ENCODE assay signal across 2 cellular contexts in genomic region chr1:114632427-114632826, GRCh38.
TF ChIP-seq lines count a peak whose summit lies in the region.

No MANE protein-coding gene starts in this region.

TF ChIP-seq in HEK293T, 16 proteins besides CTCF, POLR2A, EP300 and RAD21:
- TF ChIP-seq PKNOX1 (IDR thresholded peaks at IDR 0.05), result peak; percentile 92
- no peak for TF ChIP-seq SP1 (IDR thresholded peaks at IDR 0.05)
- TF ChIP-seq ELF4 (IDR thresholded peaks at IDR 0.05), result no peak

TF ChIP-seq in K562, 482 proteins besides CTCF, POLR2A, EP300 and RAD21:
- TF ChIP-seq MEIS2 (IDR thresholded peaks at IDR 0.05; ENCODE audit: partially characterized antibody), result peak; percentile 21
- TF ChIP-seq ZBTB8A (IDR thresholded peaks at IDR 0.05; ENCODE audit: partially characterized antibody), result no peak
- TF ChIP-seq PBX2 (CRISPR knock-in tag; IDR thresholded peaks at IDR 0.05; ENCODE audit: low read depth), result no peak
- peak; percentile 27; the same call in 1 of the 2 replicates for TF ChIP-seq PBX2 (tag; conservative IDR thresholded peaks at IDR 0.05; ENCODE audit: low read depth)
